Comparison of ENCODE assay signal across 21 cellular contexts in the genomic region with DNA sequence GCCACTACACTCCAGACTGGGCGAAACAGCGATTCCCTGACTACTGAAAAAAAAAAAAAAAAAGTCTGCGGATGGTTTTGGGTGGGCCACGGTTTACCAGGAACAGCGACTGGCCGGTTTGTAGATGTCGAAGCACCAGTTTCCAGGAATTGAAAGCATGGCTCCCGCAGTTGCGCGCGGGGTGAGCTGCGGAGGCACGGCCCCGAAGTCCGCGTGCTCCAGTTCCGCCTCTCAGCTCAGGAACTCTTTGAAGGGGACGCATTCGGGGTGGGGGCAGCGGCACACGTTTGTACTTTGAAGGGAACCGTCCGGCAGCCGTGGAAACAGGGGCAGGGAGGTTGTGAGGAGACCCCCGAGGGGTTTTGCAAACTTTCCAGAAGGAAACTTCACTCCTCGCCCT. TPM values are rescaled to one million over a fixed set of nuclear protein-coding genes. Genes with fewer than 3 reads are reported as not detected.
A peak's percentile ranks its signal among the peaks of the same experiment; 100 is the strongest.
DNase-seq lines count a peak whose midpoint lies in the region; ATAC-seq, FAIRE-seq and TF ChIP-seq lines count a peak whose summit lies in the region.
"Had no signal": no experiment of that assay in that cellular context is flagged by ENCODE, and none has a peak within 500 bp of the region (broad histone marks: within the 10 kb centered on the region; RNA-seq: fewer than 3 reads in every experiment).

No MANE protein-coding gene starts in this region.

- no peak overlapping the region for H2AK5ac ChIP-seq in H9 (ENCODE audit: insufficient read length, low read length)
- peak overlapping the region; percentile 99; the same call in 1 of the 2 replicates for H2AK5ac ChIP-seq in H1 (ENCODE audit: low read depth, low read length)

- H2BK12ac ChIP-seq in H9 (ENCODE audit: insufficient read length, low read depth, low read length), result no peak overlapping the region
- H2BK12ac ChIP-seq in H1 (ENCODE audit: low read depth, low read length), result peak overlapping the region; percentile 90; the same call in 1 of the 2 replicates

- CTCF ChIA-PET in H1 (lab: Charles Lee; ENCODE audit: partially characterized antibody), result interaction anchor here (1.0 to 3.2 kb wide), 3 partner anchors 9 to 74 kb away, joined by 3 to 20 read pairs (median 5); no protein-coding TSS in a partner anchor

- ATAC-seq in HG02571 (IDR thresholded peaks at IDR 0.05; ENCODE audit: unreplicated experiment) (no peak), GM18520 (IDR thresholded peaks at IDR 0.05; ENCODE audit: unreplicated experiment) (no peak)
- ATAC-seq: CD8-positive, alpha-beta T cell; GM12878 had no signal

- no peak overlapping the region for H2AFZ ChIP-seq in H9 (ENCODE audit: low read length)
- H2AFZ ChIP-seq in H1 (ENCODE audit: low read length), result no peak overlapping the region

- no peaks in the 10 kb centered on the region for H3K23me2 ChIP-seq in H9 (ENCODE audit: insufficient read length, low read depth, low read length, poor library complexity, severe bottlenecking)
- no peaks in the 10 kb centered on the region; the same call in 1 of the 2 replicates for H3K23me2 ChIP-seq in H1 (ENCODE audit: low read depth, low read length)

- H4K91ac ChIP-seq in H9 (ENCODE audit: insufficient read length, low read depth, low read length) (no peak overlapping the region), H1 (replicated peaks; ENCODE audit: insufficient read length, low read length) (no peak overlapping the region)

- intact Hi-C loops in testis (cut with DNase I; ENCODE audit: low total_unique reads), result no loop called here

- no peak overlapping the region for H2BK5ac ChIP-seq in H9 (ENCODE audit: insufficient read length, low read length)
- no peak overlapping the region for H2BK5ac ChIP-seq in H1 (ENCODE audit: low read depth, low read length)

- FAIRE-seq in H1 (lab: Jason Lieb, UNC), result no peak
- FAIRE-seq: A204.1, GM12878 had no signal

- H2BK15ac ChIP-seq in H9 (ENCODE audit: low read depth, low read length), result no peak overlapping the region
- H2BK15ac ChIP-seq in H1 (ENCODE audit: low read length), result no peak overlapping the region

- H3K79me1 ChIP-seq in H9 (ENCODE audit: insufficient read depth, low read depth, low read length, poor library complexity, severe bottlenecking) (no peaks in the 10 kb centered on the region), H1 (ENCODE audit: low read depth, low read length) (no peaks in the 10 kb centered on the region)

- H3K18ac ChIP-seq in H9 (ENCODE audit: insufficient read length, low read depth, low read length) (no peak overlapping the region), H1 (ENCODE audit: extremely low read depth, low read length) (no peak overlapping the region)

- no peak for TF ChIP-seq EP300 in H1 (IDR thresholded peaks at IDR 0.05; ENCODE audit: borderline replicate concordance in 1 of 2, low read depth in 2 of 2, low read length in 2 of 2)

- no peak for TF ChIP-seq CTCF in H9 (conservative IDR thresholded peaks at IDR 0.05)
- no peak for TF ChIP-seq CTCF in H1 (IDR thresholded peaks at IDR 0.05; ENCODE audit: control extremely low read depth in 1 of 3, insufficient read depth in 1 of 3, low read depth in 1 of 3, low read length in 3 of 3)
- no peak for TF ChIP-seq CTCF in testis (IDR thresholded peaks at IDR 0.05)

- POLR2A ChIA-PET in H1 (lab: Charles Lee; ENCODE audit: partially characterized antibody), result no interaction called here

- H4K20me1 ChIP-seq in H9 (ENCODE audit: control insufficient read depth, insufficient read depth, insufficient read length), result no peaks in the 10 kb centered on the region
- H4K20me1 ChIP-seq in H1 (replicated peaks in 1 of 2; ENCODE audit: control insufficient read depth in 1 of 2, insufficient read depth in 2 of 2, low read length in 2 of 2), result peaks cover 0 to 2% of the 10 kb centered on the region in 2 experiments
- H4K20me1 ChIP-seq: BLaER1 had no signal

- H4K8ac ChIP-seq in H9 (replicated peaks; ENCODE audit: insufficient read length, low read depth, low read length) (no peak overlapping the region), H1 (ENCODE audit: extremely low read depth, insufficient read depth, low read length) (peak overlapping the region; percentile 76; the same call in 1 of the 2 replicates)

- peaks cover 5% of the 10 kb centered on the region for H3K27me3 Mint-ChIP-seq in H9 (ENCODE audit: low read depth)

- H3K4me1 ChIP-seq in H9 (ENCODE audit: insufficient read depth, low read length) (no peaks in the 10 kb centered on the region; the same call in 1 of the 2 replicates), H1 (replicated peaks in 1 of 4; ENCODE audit: control insufficient read depth in 3 of 4, insufficient read depth in 4 of 4, low read length in 3 of 4) (peaks cover 3 to 6% (median 4%) of the 10 kb centered on the region in 4 experiments; a peak in 3 of 7 replicates), testis (no peaks in the 10 kb centered on the region)
- H3K4me1 ChIP-seq: BLaER1 had no signal

- H3K27ac ChIP-seq in H9 (ENCODE audit: insufficient read length, low read depth, low read length), result no peak overlapping the region
- H3K27ac ChIP-seq in H1 (ENCODE audit: low read depth, low read length), result no peak overlapping the region
- no peak overlapping the region for H3K27ac ChIP-seq in testis
- H3K27ac ChIP-seq: 22Rv1, BLaER1, C4-2B had no signal

- peaks cover 6 to 8% of the 10 kb centered on the region in 2 experiments for H3K9me3 Mint-ChIP-seq in H9
- H3K9me3 Mint-ChIP-seq: CD8-positive, alpha-beta T cell had no signal

- H2BK20ac ChIP-seq in H9 (ENCODE audit: low read depth, low read length, poor library complexity, severe bottlenecking), result no peak overlapping the region
- H2BK20ac ChIP-seq in H1 (ENCODE audit: low read length), result no peak overlapping the region

- H3K14ac ChIP-seq in H9 (ENCODE audit: insufficient read depth, low read length) (no peak overlapping the region), H1 (ENCODE audit: insufficient read length) (no peak overlapping the region)

- H3K79me2 ChIP-seq in H9 (ENCODE audit: insufficient read depth, low read length) (no peaks in the 10 kb centered on the region), H1 (ENCODE audit: control insufficient read depth in 1 of 2, insufficient read depth in 2 of 2, low read length in 2 of 2) (no peaks in the 10 kb centered on the region)

- no CpG with 5 or more reads among the region's 26 CpGs for WGBS in H9 (ENCODE audit: extremely low coverage, insufficient read length, low lambda C conversion rate)
- 96% methylated on average over 21 of the region's 26 CpGs; no CpG with 5 or more reads in 1 of the 2 experiments for WGBS in H1 (ENCODE audit: extremely low coverage in 1 of 2, insufficient coverage in 1 of 2, insufficient read length in 1 of 2, insufficient replicate concordance in 2 of 2, low coverage in 1 of 2, low lambda C conversion rate in 2 of 2, missing lambda C conversion rate in 1 of 2), 2 experiments
- WGBS in testis, 2 donors, result 58 to 59% methylated on average over 19 to 26 of the region's 26 CpGs

- H3K4ac ChIP-seq in H9 (ENCODE audit: low read depth, low read length), result no peak overlapping the region
- H3K4ac ChIP-seq in H1 (replicated peaks; ENCODE audit: insufficient read length, low read depth, low read length), result no peak overlapping the region

- TF ChIP-seq POLR2A in H1 (IDR thresholded peaks at IDR 0.05; ENCODE audit: control extremely low read depth in 1 of 2, low read depth in 2 of 2, low read length in 2 of 2) (no peak), testis (IDR thresholded peaks at IDR 0.05) (no peak)

- peaks cover under 1 to 6% (median 4%) of the 10 kb centered on the region in 3 experiments; a peak in 5 of 7 replicates for H3K36me3 Mint-ChIP-seq in H9 (ENCODE audit: insufficient read depth in 1 of 3, low read depth in 3 of 3)
- H3K36me3 Mint-ChIP-seq: CD4-positive, CD25-positive, alpha-beta regulatory T cell; CD8-positive, alpha-beta T cell had no signal

- TF ChIP-seq RAD21 in H1 (IDR thresholded peaks at IDR 0.05 in 1 of 2, conservative IDR thresholded peaks at IDR 0.05 in 1 of 2; ENCODE audit: low read depth in 2 of 2, low read length in 2 of 2), result no peak

- peak; percentile 9 for DNase-seq in Daoy (ENCODE audit: low read depth)
- no peak for DNase-seq in H9
- no peak for DNase-seq in H1 (ENCODE audit: low read depth in 1 of 2, low spot score in 2 of 2)
- no peak for DNase-seq in testis
- no peak for DNase-seq in globus pallidus (ENCODE audit: low spot score)
- DNase-seq: Caco-2; CD4-positive, CD25-positive, alpha-beta regulatory T cell; CD8-positive, alpha-beta T cell; DMS153; DND-41; EL; GDM1; HCEC 1CT had no signal

- H3K4me2 ChIP-seq in H9 (ENCODE audit: insufficient read depth, insufficient read length, low read length) (no peak overlapping the region), H1 (ENCODE audit: insufficient read depth in 1 of 2, low read depth in 2 of 2, low read length in 2 of 2) (no peak overlapping the region)
- H3K4me2 ChIP-seq: BLaER1 had no signal

- H3K23ac ChIP-seq in H9 (ENCODE audit: insufficient read length, low read depth, low read length) (no peak overlapping the region), H1 (ENCODE audit: insufficient read length) (no peak overlapping the region)

- no peak overlapping the region for H3K9ac ChIP-seq in H9 (ENCODE audit: extremely low read depth, insufficient read length, low read length)
- no peak overlapping the region for H3K9ac ChIP-seq in H1 (replicated peaks in 1 of 4; ENCODE audit: extremely low read depth in 1 of 4, low read depth in 3 of 4, low read length in 3 of 4)
- H3K9ac ChIP-seq: BLaER1 had no signal

- no peaks in the 10 kb centered on the region for H3K9me3 ChIP-seq in H9 (ENCODE audit: control insufficient read depth, low read depth, low read length)
- H3K9me3 ChIP-seq in H1 (ENCODE audit: insufficient read depth in 2 of 2, low read depth in 1 of 2, low read length in 1 of 2), result peaks cover 0 to 1% of the 10 kb centered on the region in 2 experiments; a peak in 1 of 4 replicates
- no peaks in the 10 kb centered on the region for H3K9me3 ChIP-seq in testis
- H3K9me3 ChIP-seq: BLaER1, Caco-2 had no signal

- H3K56ac ChIP-seq in H9 (ENCODE audit: insufficient read length, low read depth, low read length), result no peak overlapping the region
- no peak overlapping the region for H3K56ac ChIP-seq in H1 (replicated peaks; ENCODE audit: insufficient read length, low read depth, low read length)

- H3K4me1 Mint-ChIP-seq in H9, result peaks cover 40 to 50% of the 10 kb centered on the region in 2 experiments
- H3K4me1 Mint-ChIP-seq: CD4-positive, CD25-positive, alpha-beta regulatory T cell had no signal

- H3K4me3 ChIP-seq in H1 (ENCODE audit: extremely low read depth in 1 of 4, insufficient read depth in 2 of 4, low read depth in 3 of 4, low read length in 4 of 4) (no peak overlapping the region), testis (peak overlapping the region; percentile 15 to 48)
- H3K4me3 ChIP-seq: BLaER1, GM12878 had no signal

- H3K36me3 ChIP-seq in H1 (ENCODE audit: control insufficient read depth in 2 of 4, insufficient read depth in 4 of 4, low read length in 3 of 4) (no peaks in the 10 kb centered on the region), testis (ENCODE audit: low read depth, missing control alignments) (no peaks in the 10 kb centered on the region)
- H3K36me3 ChIP-seq: BLaER1 had no signal

- peak overlapping the region in 1 of 3 experiments; percentile 62; a peak in 1 of 7 replicates for H3K27ac Mint-ChIP-seq in H9
- H3K27ac Mint-ChIP-seq: B cell; CD4-positive, CD25-positive, alpha-beta regulatory T cell; CD8-positive, alpha-beta T cell had no signal

- no peak overlapping the region for H3T11ph ChIP-seq in H9 (ENCODE audit: low read length)

- no peak overlapping the region for H3K4me3 Mint-ChIP-seq in H9
- H3K4me3 Mint-ChIP-seq: B cell; CD4-positive, CD25-positive, alpha-beta regulatory T cell; CD8-positive, alpha-beta T cell had no signal

- H2BK120ac ChIP-seq in H9 (ENCODE audit: low read depth, low read length, poor library complexity, severe bottlenecking), result no peak overlapping the region
- no peak overlapping the region for H2BK120ac ChIP-seq in H1 (replicated peaks; ENCODE audit: low read depth, low read length)

- H3K27me3 ChIP-seq in H9 (ENCODE audit: insufficient read depth, low read length), result no peaks in the 10 kb centered on the region
- no peaks in the 10 kb centered on the region for H3K27me3 ChIP-seq in H1 (replicated peaks in 1 of 4; ENCODE audit: control insufficient read depth in 3 of 4, extremely low read depth in 1 of 4, insufficient read depth in 3 of 4, low read length in 3 of 4)
- H3K27me3 ChIP-seq in testis, result no peaks in the 10 kb centered on the region
- H3K27me3 ChIP-seq: BLaER1 had no signal

- H4K5ac ChIP-seq in H9 (ENCODE audit: insufficient read length, low read depth, low read length) (peak overlapping the region; percentile 29), H1 (ENCODE audit: insufficient read length, low read depth, low read length) (no peak overlapping the region)

RNA-seq across cellular contexts. Expression of gene PABPC3, which starts 27.1 kb away (rescaled TPM):
- 0.63 TPM in 1 of 2 replicates, not detected in the other for total RNA-seq in Daoy (2014; rRNA removed; shearing (Covaris generic))
- total RNA-seq in H9 (2021), result 0.26 and 0.31 TPM in 2 replicates
- 0.48 TPM in 2 replicates for total RNA-seq in H1 (2021; fragmentation: NEBNext Ultra II Directional; extraction: Animal tissue kit (Norgen Biotek cat#: 25700))
- 0.14 and 0.18 TPM in 2 replicates for polyA plus RNA-seq in H1 (2011; rRNA removed)
- 0.13 TPM for polyA plus RNA-seq in H1 (2011; cell fraction: cytosol; rRNA removed)
- polyA plus RNA-seq in H1 (2011; cell fraction: nucleus; rRNA removed), result 0.11 TPM
- 0.25 to 1.5 TPM (median 0.47 TPM) in 4 replicates for polyA plus RNA-seq in H1 (2012, experiment 1 of 2)
- polyA plus RNA-seq in H1 (2012, experiment 2 of 2), result 0.18 TPM
- polyA plus RNA-seq in H1 (2013, experiment 1 of 2), result 0.32 TPM
- 0.37 TPM for polyA plus RNA-seq in H1 (2013, experiment 2 of 2)
- polyA minus RNA-seq in H1 (2011; rRNA and poly(A)+ RNA removed), result 0.15 and 0.22 TPM in 2 replicates
- polyA minus RNA-seq in H1 (2011; cell fraction: cytosol; rRNA and poly(A)+ RNA removed), result not detected
- 0.30 TPM for polyA minus RNA-seq in H1 (2011; cell fraction: nucleus; rRNA and poly(A)+ RNA removed)
- 10 to 100 TPM; 24.0 to 31.7 TPM for total RNA-seq in testis
- 66.0 TPM for polyA plus RNA-seq in testis (ENCODE audit: insufficient read depth, low read depth, low replicate concordance)

Comparison
In these comparisons a context has a peak if more than half of its experiments do, and no peak if none do; other contexts are left out.
1. H3K4me3 ChIP-seq: peak in testis (2 of 2); none in H1 (0 of 4).
2. RNA of gene PABPC3, which starts 27.1 kb away (total RNA-seq): 24.0 to 31.7 TPM in testis; 0.63 TPM in Daoy, 0.48 TPM in H1 and 0.26 to 0.31 TPM in H9; every median in the first group is over 10 times any median in the second.